ENCODE assay signal across 1 cellular context in the genomic region with DNA sequence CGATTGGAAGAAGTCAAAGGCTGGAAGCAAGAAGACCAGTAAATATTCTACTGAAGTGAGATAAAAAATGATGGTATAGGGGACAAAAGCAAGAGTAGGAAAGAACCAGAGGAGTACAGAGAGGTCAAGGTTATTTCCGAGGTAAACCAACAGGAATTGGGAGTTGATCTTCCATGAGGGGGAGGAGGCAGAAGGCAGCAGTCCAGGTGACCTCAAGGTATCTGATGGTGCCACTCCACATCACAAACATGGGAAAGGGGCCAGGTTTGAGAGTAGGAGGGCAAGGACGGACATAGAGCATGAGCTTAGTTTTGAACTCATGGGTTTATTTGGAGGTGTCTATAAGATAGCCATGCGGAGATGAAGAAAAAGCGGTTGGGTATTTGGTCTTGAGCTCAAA.
A peak's percentile ranks its signal among the peaks of the same experiment; 100 is the strongest.
TF ChIP-seq lines count a peak whose summit lies in the region.

No MANE protein-coding gene starts in this region.

TF ChIP-seq in HepG2, 621 proteins besides CTCF, POLR2A, EP300 and RAD21 (continued from another document):
- TF ChIP-seq, protein P1, sequence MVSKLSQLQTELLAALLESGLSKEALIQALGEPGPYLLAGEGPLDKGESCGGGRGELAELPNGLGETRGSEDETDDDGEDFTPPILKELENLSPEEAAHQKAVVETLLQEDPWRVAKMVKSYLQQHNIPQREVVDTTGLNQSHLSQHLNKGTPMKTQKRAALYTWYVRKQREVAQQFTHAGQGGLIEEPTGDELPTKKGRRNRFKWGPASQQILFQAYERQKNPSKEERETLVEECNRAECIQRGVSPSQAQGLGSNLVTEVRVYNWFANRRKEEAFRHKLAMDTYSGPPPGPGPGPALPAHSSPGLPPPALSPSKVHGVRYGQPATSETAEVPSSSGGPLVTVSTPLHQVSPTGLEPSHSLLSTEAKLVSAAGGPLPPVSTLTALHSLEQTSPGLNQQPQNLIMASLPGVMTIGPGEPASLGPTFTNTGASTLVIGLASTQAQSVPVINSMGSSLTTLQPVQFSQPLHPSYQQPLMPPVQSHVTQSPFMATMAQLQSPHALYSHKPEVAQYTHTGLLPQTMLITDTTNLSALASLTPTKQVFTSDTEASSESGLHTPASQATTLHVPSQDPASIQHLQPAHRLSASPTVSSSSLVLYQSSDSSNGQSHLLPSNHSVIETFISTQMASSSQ (IDR thresholded peaks at IDR 0.05; ENCODE audit: low read depth) = no peak
- TF ChIP-seq, protein P1 (CRISPR knock-in tag; IDR thresholded peaks at IDR 0.05; ENCODE audit: borderline replicate concordance) = no peak
- 0 out of 2 replicates have a peak, but pooled peaks have one; percentile 22 for TF ChIP-seq RARA (CRISPR knock-in tag; IDR thresholded peaks at IDR 0.05)
TF ChIP-seq in HepG2: peak in this region for 2.
